1 cellular context compared by ENCODE assay signal in genomic region chr18:50338676-50339075, GRCh38.
TF ChIP-seq lines count a peak whose summit lies in the region.

No MANE protein-coding gene starts in this region.

TF ChIP-seq in HepG2, 621 proteins besides CTCF, POLR2A, EP300 and RAD21:
- TF ChIP-seq KDM4B (CRISPR knock-in tag; IDR thresholded peaks at IDR 0.05), result no peak
- TF ChIP-seq BCL6 (CRISPR knock-in tag; IDR thresholded peaks at IDR 0.05), result no peak
- no peak for TF ChIP-seq ZNF562 (CRISPR knock-in tag; IDR thresholded peaks at IDR 0.05; ENCODE audit: borderline replicate concordance)
- no peak for TF ChIP-seq TMF1 (CRISPR knock-in tag; IDR thresholded peaks at IDR 0.05; ENCODE audit: low read depth)
- TF ChIP-seq KLF16 (CRISPR knock-in tag; IDR thresholded peaks at IDR 0.05), result no peak
- no peak for TF ChIP-seq HNRNPL (IDR thresholded peaks at IDR 0.05; ENCODE audit: low read depth, low read length)
- no peak for TF ChIP-seq ZKSCAN1 (IDR thresholded peaks at IDR 0.05; ENCODE audit: low read length)
- TF ChIP-seq SMARCE1 (IDR thresholded peaks at IDR 0.05; ENCODE audit: borderline replicate concordance), result no peak
- TF ChIP-seq PHF20 (CRISPR knock-in tag; IDR thresholded peaks at IDR 0.05), result no peak
- TF ChIP-seq ZSCAN22 (CRISPR knock-in tag; IDR thresholded peaks at IDR 0.05), result no peak
- no peak for TF ChIP-seq TRIM24 (CRISPR knock-in tag; IDR thresholded peaks at IDR 0.05)
- TF ChIP-seq PAWR (CRISPR knock-in tag; IDR thresholded peaks at IDR 0.05; ENCODE audit: borderline replicate concordance), result no peak
- no peak for TF ChIP-seq ELF3 (CRISPR knock-in tag; IDR thresholded peaks at IDR 0.05)
- no peak for TF ChIP-seq ZNF577 (CRISPR knock-in tag; IDR thresholded peaks at IDR 0.05; ENCODE audit: borderline replicate concordance, low read depth)
- no peak for TF ChIP-seq TBL1XR1 (IDR thresholded peaks at IDR 0.05; ENCODE audit: borderline replicate concordance, low read length, partially characterized antibody)
- no peak for TF ChIP-seq KLF15 (CRISPR knock-in tag; IDR thresholded peaks at IDR 0.05; ENCODE audit: borderline replicate concordance)
- no peak for TF ChIP-seq ZNF567 (CRISPR knock-in tag; IDR thresholded peaks at IDR 0.05; ENCODE audit: borderline replicate concordance)
- no peak for TF ChIP-seq PBX3 (CRISPR knock-in tag; IDR thresholded peaks at IDR 0.05; ENCODE audit: borderline replicate concordance)
- no peak for TF ChIP-seq BCL3 (CRISPR knock-in tag; IDR thresholded peaks at IDR 0.05)
